In genomic region chr12:84502907-84503787, GRCh38 we compare ENCODE assay signal across 8 cellular contexts.
DNase-seq lines count a peak whose midpoint lies in the region; ATAC-seq, FAIRE-seq and TF ChIP-seq lines count a peak whose summit lies in the region.

No MANE protein-coding gene starts in this region.

- peak; percentile 79 for TF ChIP-seq CTCF in OCI-LY1 (IDR thresholded peaks at IDR 0.05; ENCODE audit: low read length)
- TF ChIP-seq CTCF in H1 (IDR thresholded peaks at IDR 0.05; ENCODE audit: control extremely low read depth in 1 of 3, insufficient read depth in 1 of 3, low read depth in 1 of 3, low read length in 3 of 3): peak; percentile 44 to 82 (median 74)

- no peak overlapping the region for H2BK120ac ChIP-seq in H1 (replicated peaks; ENCODE audit: low read depth, low read length)

- no peak overlapping the region for H3K23ac ChIP-seq in H1 (ENCODE audit: insufficient read length)

- no peaks in the 10 kb centered on the region for H3K9me2 ChIP-seq in OCI-LY1 (ENCODE audit: low read depth, low read length)

- H3K79me2 ChIP-seq in OCI-LY1 (ENCODE audit: insufficient read depth, low read length): no peaks in the 10 kb centered on the region
- H3K79me2 ChIP-seq in H1 (ENCODE audit: control insufficient read depth in 1 of 2, insufficient read depth in 2 of 2, low read length in 2 of 2): no peaks in the 10 kb centered on the region

- no peak overlapping the region for H3K4ac ChIP-seq in H1 (replicated peaks; ENCODE audit: insufficient read length, low read depth, low read length)

- H2BK12ac ChIP-seq in H1 (ENCODE audit: low read depth, low read length): no peak overlapping the region

- H3K4me3 ChIP-seq in OCI-LY1 (ENCODE audit: low read depth, low read length, poor library complexity, severe bottlenecking) (no peak overlapping the region), H1 (ENCODE audit: extremely low read depth in 1 of 4, insufficient read depth in 2 of 4, low read depth in 3 of 4, low read length in 4 of 4) (no peak overlapping the region)

- no peaks in the 10 kb centered on the region for H3K4me1 ChIP-seq in OCI-LY1 (ENCODE audit: insufficient read depth, low read length, severe bottlenecking)
- no peaks in the 10 kb centered on the region for H3K4me1 ChIP-seq in H1 (replicated peaks in 1 of 4; ENCODE audit: control insufficient read depth in 3 of 4, insufficient read depth in 4 of 4, low read length in 3 of 4)

- no peaks in the 10 kb centered on the region for H3F3A ChIP-seq in OCI-LY1 (ENCODE audit: insufficient read depth, low read length)

- 53% methylated on average over 4 of the region's 4 CpGs; no CpG with 5 or more reads in 1 of the 2 experiments for WGBS in H1 (ENCODE audit: extremely low coverage in 1 of 2, insufficient coverage in 1 of 2, insufficient read length in 1 of 2, insufficient replicate concordance in 2 of 2, low coverage in 1 of 2, low lambda C conversion rate in 2 of 2, missing lambda C conversion rate in 1 of 2), 2 experiments

- TF ChIP-seq EP300 in H1 (IDR thresholded peaks at IDR 0.05; ENCODE audit: borderline replicate concordance in 1 of 2, low read depth in 2 of 2, low read length in 2 of 2): no peak

- no peak overlapping the region for H4K5ac ChIP-seq in H1 (ENCODE audit: insufficient read length, low read depth, low read length)

- H2BK15ac ChIP-seq in H1 (ENCODE audit: low read length): no peak overlapping the region

- H3K36me3 ChIP-seq in OCI-LY1 (ENCODE audit: insufficient read depth, low read length) (no peaks in the 10 kb centered on the region), H1 (ENCODE audit: control insufficient read depth in 2 of 4, insufficient read depth in 4 of 4, low read length in 3 of 4) (no peaks in the 10 kb centered on the region)

- no peak for TF ChIP-seq POLR2A in H1 (IDR thresholded peaks at IDR 0.05; ENCODE audit: control extremely low read depth in 1 of 2, low read depth in 2 of 2, low read length in 2 of 2)

- no peaks in the 10 kb centered on the region for H3K27me3 ChIP-seq in OCI-LY1 (ENCODE audit: insufficient read depth, low read length)
- H3K27me3 ChIP-seq in H1 (replicated peaks in 1 of 4; ENCODE audit: control insufficient read depth in 3 of 4, extremely low read depth in 1 of 4, insufficient read depth in 3 of 4, low read length in 3 of 4): no peaks in the 10 kb centered on the region

- H3K4me2 ChIP-seq in OCI-LY1 (ENCODE audit: low read length) (no peak overlapping the region), H1 (ENCODE audit: insufficient read depth in 1 of 2, low read depth in 2 of 2, low read length in 2 of 2) (no peak overlapping the region)

- no peak overlapping the region for H2BK5ac ChIP-seq in H1 (ENCODE audit: low read depth, low read length)

- H3K27ac ChIP-seq in OCI-LY1 (ENCODE audit: low read depth, low read length, poor library complexity, severe bottlenecking): no peak overlapping the region
- no peak overlapping the region for H3K27ac ChIP-seq in H1 (ENCODE audit: low read depth, low read length)

- no peaks in the 10 kb centered on the region for H3K9me3 ChIP-seq in OCI-LY1 (ENCODE audit: low read length)
- no peaks in the 10 kb centered on the region for H3K9me3 ChIP-seq in H1 (ENCODE audit: insufficient read depth in 2 of 2, low read depth in 1 of 2, low read length in 1 of 2)

- no peak overlapping the region for H3K14ac ChIP-seq in H1 (ENCODE audit: insufficient read length)

- POLR2A ChIA-PET in H1 (lab: Charles Lee; ENCODE audit: partially characterized antibody): no interaction called here

- peak; percentile 85 for FAIRE-seq in H1 (lab: Jason Lieb, UNC)

- no peak overlapping the region for H4K8ac ChIP-seq in H1 (ENCODE audit: extremely low read depth, insufficient read depth, low read length)

- no peak overlapping the region for H2AK5ac ChIP-seq in H1 (ENCODE audit: low read depth, low read length)

- no peaks in the 10 kb centered on the region for H3K23me2 ChIP-seq in H1 (ENCODE audit: low read depth, low read length)

- H3K18ac ChIP-seq in H1 (ENCODE audit: extremely low read depth, low read length): no peak overlapping the region

- H4K91ac ChIP-seq in H1 (replicated peaks; ENCODE audit: insufficient read length, low read length): no peak overlapping the region

- no peak overlapping the region for H3K56ac ChIP-seq in H1 (replicated peaks; ENCODE audit: insufficient read length, low read depth, low read length)

- no peak overlapping the region for H2BK20ac ChIP-seq in H1 (ENCODE audit: low read length)

- H4K20me1 ChIP-seq in OCI-LY1 (ENCODE audit: insufficient read depth, low read length): no peaks in the 10 kb centered on the region
- no peaks in the 10 kb centered on the region for H4K20me1 ChIP-seq in H1 (replicated peaks in 1 of 2; ENCODE audit: control insufficient read depth in 1 of 2, insufficient read depth in 2 of 2, low read length in 2 of 2)

- H2AFZ ChIP-seq in OCI-LY1 (ENCODE audit: low read length) (no peak overlapping the region), H1 (ENCODE audit: low read length) (peak overlapping the region; percentile 70)

- ATAC-seq in GM19455 (IDR thresholded peaks at IDR 0.05; ENCODE audit: unreplicated experiment) (peak; percentile 63), HG03469 (IDR thresholded peaks at IDR 0.05; ENCODE audit: unreplicated experiment) (peak; percentile 89)

- DNase-seq in NCI-H2029 (lab: John Stamatoyannopoulos, UW) (peak; percentile 53), NCI-H2029 treated with DMSO at 0.1 percent for 48 hours (lab: John Stamatoyannopoulos, UW) (no peak), H1 (ENCODE audit: low read depth in 1 of 2, low spot score in 2 of 2) (peak in 1 of 2 experiments; percentile 69), mucosa of gallbladder (ENCODE audit: low spot score) (peak; percentile 40)
- DNase-seq in stimulated activated naive CD4-positive, alpha-beta T cell (lab: John Stamatoyannopoulos, UW): no peak

- no peaks in the 10 kb centered on the region for H3K79me1 ChIP-seq in H1 (ENCODE audit: low read depth, low read length)

- CTCF ChIA-PET in H1 (lab: Charles Lee; ENCODE audit: partially characterized antibody): interaction anchor here (0.6 to 3.0 kb wide), 20 partner anchors 10 to 1766 kb away, joined by 3 to 34 read pairs (median 4); no protein-coding TSS in a partner anchor

- H3K9ac ChIP-seq in OCI-LY1 (ENCODE audit: low read length): no peak overlapping the region
- H3K9ac ChIP-seq in H1 (replicated peaks in 1 of 4; ENCODE audit: extremely low read depth in 1 of 4, low read depth in 3 of 4, low read length in 3 of 4): no peak overlapping the region

- peak; percentile 90 to 95 for TF ChIP-seq RAD21 in H1 (IDR thresholded peaks at IDR 0.05 in 1 of 2, conservative IDR thresholded peaks at IDR 0.05 in 1 of 2; ENCODE audit: low read depth in 2 of 2, low read length in 2 of 2)

TF ChIP-seq in H1, 55 proteins besides CTCF, POLR2A, EP300 and RAD21:
- TF ChIP-seq RXRA (IDR thresholded peaks at IDR 0.05; ENCODE audit: insufficient read depth, low read depth, low read length): no peak
- TF ChIP-seq SUZ12 (IDR thresholded peaks at IDR 0.05; ENCODE audit: low read length): no peak
- no peak for TF ChIP-seq SRF (IDR thresholded peaks at IDR 0.05; ENCODE audit: low read depth, low read length)
- no peak for TF ChIP-seq SP1 (IDR thresholded peaks at IDR 0.05; ENCODE audit: low read depth, low read length)
- TF ChIP-seq SAP30 (IDR thresholded peaks at IDR 0.05; ENCODE audit: insufficient read depth, insufficient replicate concordance, low read length): no peak
- TF ChIP-seq CTBP2 (IDR thresholded peaks at IDR 0.05; ENCODE audit: borderline replicate concordance, insufficient read depth, insufficient read length, low read length): no peak
- TF ChIP-seq, protein P1, sequence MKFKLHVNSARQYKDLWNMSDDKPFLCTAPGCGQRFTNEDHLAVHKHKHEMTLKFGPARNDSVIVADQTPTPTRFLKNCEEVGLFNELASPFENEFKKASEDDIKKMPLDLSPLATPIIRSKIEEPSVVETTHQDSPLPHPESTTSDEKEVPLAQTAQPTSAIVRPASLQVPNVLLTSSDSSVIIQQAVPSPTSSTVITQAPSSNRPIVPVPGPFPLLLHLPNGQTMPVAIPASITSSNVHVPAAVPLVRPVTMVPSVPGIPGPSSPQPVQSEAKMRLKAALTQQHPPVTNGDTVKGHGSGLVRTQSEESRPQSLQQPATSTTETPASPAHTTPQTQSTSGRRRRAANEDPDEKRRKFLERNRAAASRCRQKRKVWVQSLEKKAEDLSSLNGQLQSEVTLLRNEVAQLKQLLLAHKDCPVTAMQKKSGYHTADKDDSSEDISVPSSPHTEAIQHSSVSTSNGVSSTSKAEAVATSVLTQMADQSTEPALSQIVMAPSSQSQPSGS (IDR thresholded peaks at IDR 0.05; ENCODE audit: low read length): no peak
- TF ChIP-seq RBBP5 (IDR thresholded peaks at IDR 0.05; ENCODE audit: borderline replicate concordance, low read depth, low read length): no peak
- TF ChIP-seq CEBPB (IDR thresholded peaks at IDR 0.05; ENCODE audit: low read depth, low read length): no peak
- no peak for TF ChIP-seq ZNF274 (IDR thresholded peaks at IDR 0.05; ENCODE audit: borderline replicate concordance, extremely low read depth, low read length)
- no peak for TF ChIP-seq TCF12 (IDR thresholded peaks at IDR 0.05; ENCODE audit: low read depth, low read length)
- TF ChIP-seq BRCA1 (IDR thresholded peaks at IDR 0.05; ENCODE audit: low read depth, low read length): no peak
- no peak for TF ChIP-seq KDM1A (IDR thresholded peaks at IDR 0.05; ENCODE audit: borderline replicate concordance, low read length)
- TF ChIP-seq ASH2L (IDR thresholded peaks at IDR 0.05; ENCODE audit: low read length): no peak
- no peak for TF ChIP-seq HDAC2 (IDR thresholded peaks at IDR 0.05; ENCODE audit: borderline replicate concordance in 1 of 2, low read depth in 2 of 2, low read length in 2 of 2)
TF ChIP-seq in H1: peak in this region for 0.

Comparison
In these comparisons a context has a peak if more than half of its experiments do, and no peak if none do; other contexts are left out.
1. DNase-seq: peak in NCI-H2029 (single experiment) and mucosa of gallbladder (single experiment); none in NCI-H2029 treated with DMSO at 0.1 percent for 48 hours (single experiment) and stimulated activated naive CD4-positive, alpha-beta T cell (0 of 6).